In the genomic region with DNA sequence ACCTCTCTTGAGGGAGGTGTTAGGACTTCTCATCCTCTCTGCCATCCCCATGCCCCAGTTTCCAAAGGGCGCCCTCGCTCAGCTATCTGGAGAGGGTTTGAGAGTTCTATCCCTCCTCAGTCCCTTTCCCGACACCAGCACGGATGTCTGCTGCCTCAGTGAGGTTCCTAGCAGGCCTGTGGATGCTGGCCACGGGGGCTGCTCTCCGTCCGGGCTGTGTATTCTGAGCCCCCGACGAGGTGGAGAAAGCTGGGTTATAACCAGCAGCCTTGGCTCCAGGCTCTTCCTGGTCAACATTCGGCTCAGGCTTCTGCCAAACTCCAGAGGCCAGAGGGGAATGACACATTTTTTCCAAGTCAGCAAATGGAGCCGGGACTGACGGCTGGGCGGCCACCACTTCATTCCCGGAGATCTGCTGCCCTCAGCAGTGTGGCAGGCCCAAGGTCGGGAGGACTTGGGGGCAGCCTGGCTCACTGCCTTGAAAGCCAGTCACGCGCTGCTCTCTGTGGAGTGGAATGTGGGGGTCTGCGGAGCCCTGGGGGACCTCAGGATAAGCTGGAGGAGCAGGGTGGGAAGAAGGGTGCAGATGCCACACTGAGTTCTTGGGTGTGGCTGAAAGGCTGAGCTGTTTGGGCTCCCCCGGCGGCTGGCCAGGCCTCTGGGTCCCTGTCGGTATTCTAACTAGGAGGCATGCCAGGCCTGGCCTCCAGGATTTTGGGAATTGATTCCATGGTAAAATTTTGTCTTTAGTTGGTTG, we compare ENCODE assay signal across 8 cellular contexts. TPM values are rescaled to one million over a fixed set of nuclear protein-coding genes. Genes with fewer than 3 reads are reported as not detected.
A peak's percentile ranks its signal among the peaks of the same experiment; 100 is the strongest.
DNase-seq lines count a peak whose midpoint lies in the region; ATAC-seq, FAIRE-seq and TF ChIP-seq lines count a peak whose summit lies in the region.

No MANE protein-coding gene starts in this region.

- WGBS in smooth muscle cell (ENCODE audit: low lambda C conversion rate) = 49% methylated on average over 21 of the region's 21 CpGs

- peak overlapping the region; percentile 100 for H3K27ac ChIP-seq in smooth muscle cell (ENCODE audit: low read depth)

- H3K9me3 ChIP-seq in smooth muscle cell (replicated peaks; ENCODE audit: low read depth) = no peaks in the 10 kb centered on the region

- no peaks in the 10 kb centered on the region for H3K27me3 Mint-ChIP-seq in activated naive CD8-positive, alpha-beta T cell treated with anti-CD3 and anti-CD28 coated beads, Interleukin-2, amount 50 U/mL, for 24 hours
- H3K27me3 Mint-ChIP-seq in immature natural killer cell (ENCODE audit: low read depth in 3 of 3) = peaks cover 0 to 6% (median 0%) of the 10 kb centered on the region in 3 donors

- no peaks in the 10 kb centered on the region for H4K20me1 ChIP-seq in smooth muscle cell (ENCODE audit: low read depth)

- H3K4me3 ChIP-seq in smooth muscle cell = no peak overlapping the region

- H3K79me2 ChIP-seq in smooth muscle cell (ENCODE audit: low read depth) = peaks cover 13% of the 10 kb centered on the region

- peak overlapping the region; percentile 81 for H3K4me2 ChIP-seq in smooth muscle cell

- no peak overlapping the region for H3K9ac ChIP-seq in smooth muscle cell (ENCODE audit: low read depth)

- H3K9me3 Mint-ChIP-seq in activated naive CD8-positive, alpha-beta T cell treated with anti-CD3 and anti-CD28 coated beads, Interleukin-2, amount 50 U/mL, for 24 hours = no peaks in the 10 kb centered on the region
- no peaks in the 10 kb centered on the region for H3K9me3 Mint-ChIP-seq in immature natural killer cell

- peak overlapping the region; percentile 98 for H3K27ac Mint-ChIP-seq in activated naive CD8-positive, alpha-beta T cell treated with anti-CD3 and anti-CD28 coated beads, Interleukin-2, amount 50 U/mL, for 24 hours
- peak overlapping the region; percentile 45 to 96 (median 94) for H3K27ac Mint-ChIP-seq in immature natural killer cell

- ATAC-seq in activated naive CD8-positive, alpha-beta T cell treated with anti-CD3 and anti-CD28 coated beads, Interleukin-2, amount 50 U/mL, for 24 hours = no peak

- H3K36me3 ChIP-seq in smooth muscle cell (ENCODE audit: low read depth) = peaks cover 4% of the 10 kb centered on the region

- H2AFZ ChIP-seq in smooth muscle cell (ENCODE audit: low read depth) = no peak overlapping the region

- H3K36me3 Mint-ChIP-seq in activated naive CD8-positive, alpha-beta T cell treated with anti-CD3 and anti-CD28 coated beads, Interleukin-2, amount 50 U/mL, for 24 hours (ENCODE audit: low read depth) = peaks cover 15% of the 10 kb centered on the region
- peaks cover 3 to 14% (median 3%) of the 10 kb centered on the region in 3 donors for H3K36me3 Mint-ChIP-seq in immature natural killer cell

- peaks cover 41% of the 10 kb centered on the region for H3K4me1 Mint-ChIP-seq in activated naive CD8-positive, alpha-beta T cell treated with anti-CD3 and anti-CD28 coated beads, Interleukin-2, amount 50 U/mL, for 24 hours
- H3K4me1 Mint-ChIP-seq in immature natural killer cell = peaks cover 22 to 33% of the 10 kb centered on the region in 2 donors

- peaks cover 17% of the 10 kb centered on the region for H3F3A ChIP-seq in smooth muscle cell (ENCODE audit: low read depth)

- DNase-seq in HCEC 1CT (peak; percentile 45), immature natural killer cell (no peak), smooth muscle cell (lab: John Stamatoyannopoulos, UW; ENCODE audit: unreplicated experiment) (peak; percentile 56), D721Med (ENCODE audit: insufficient read length, low spot score) (no peak), AML-193 (lab: John Stamatoyannopoulos, UW) (no peak), pons (ENCODE audit: low spot score) (no peak), GDM1 (lab: John Stamatoyannopoulos, UW) (no peak)
- no peak for DNase-seq in activated naive CD8-positive, alpha-beta T cell treated with anti-CD3 and anti-CD28 coated beads, Interleukin-2, amount 50 U/mL, for 24 hours

- TF ChIP-seq CTCF in smooth muscle cell (IDR thresholded peaks at IDR 0.05; ENCODE audit: borderline replicate concordance, insufficient read depth, poor library complexity, severe bottlenecking) = no peak
- no peak for TF ChIP-seq CTCF in D721Med (IDR thresholded peaks at IDR 0.05; ENCODE audit: insufficient read depth, missing control alignments)

- peak overlapping the region; percentile 87 for H3K4me3 Mint-ChIP-seq in activated naive CD8-positive, alpha-beta T cell treated with anti-CD3 and anti-CD28 coated beads, Interleukin-2, amount 50 U/mL, for 24 hours
- H3K4me3 Mint-ChIP-seq in immature natural killer cell = peak overlapping the region in 1 of 5 donors; percentile 83

- no peaks in the 10 kb centered on the region for H3K27me3 ChIP-seq in smooth muscle cell (ENCODE audit: low read depth)

- no peak for FAIRE-seq in D721Med (lab: Jason Lieb, UNC)

- peaks cover 41% of the 10 kb centered on the region for H3K4me1 ChIP-seq in smooth muscle cell (ENCODE audit: low read depth)

RNA-seq across cellular contexts. Expression of a gene that starts 27.4 kb away (rescaled TPM):
- polyA plus RNA-seq in immature natural killer cell = 10 to 100 TPM; 16.8 to 19.1 (median 19.0) TPM
- total RNA-seq in smooth muscle cell = 78.2 and 119 TPM in 2 replicates
- polyA plus RNA-seq in smooth muscle cell = 88.7 and 94.9 TPM in 2 replicates

RNA-seq across cellular contexts. Expression of a gene that starts 28.1 kb away (rescaled TPM):
- polyA plus RNA-seq in immature natural killer cell (10 to 100 TPM in 2 of 3 donors, 1 to 10 TPM in 1; 9.8 to 22.4 (median 16.7) TPM), smooth muscle cell (38.4 and 52.3 TPM in 2 replicates)
- 20.0 and 24.3 TPM in 2 replicates for total RNA-seq in smooth muscle cell

RNA-seq across cellular contexts. Expression of a gene that starts 39.4 kb away (rescaled TPM):
- polyA plus RNA-seq in immature natural killer cell = 1 to 10 TPM in 1 of 3 donors, under 1 TPM in 2; 0.15 to 1.1 (median 0.16) TPM
- total RNA-seq in smooth muscle cell = 23.0 and 28.3 TPM in 2 replicates
- 31.7 and 38.6 TPM in 2 replicates for polyA plus RNA-seq in smooth muscle cell

RNA-seq across cellular contexts. Expression of a gene that starts 57.7 kb away (rescaled TPM):
- polyA plus RNA-seq in immature natural killer cell (10 to 100 TPM in 2 of 3 donors, 1 to 10 TPM in 1; 9.0 to 13.1 (median 12.9) TPM), smooth muscle cell (17.8 and 21.5 TPM in 2 replicates)
- total RNA-seq in smooth muscle cell = 14.4 and 18.1 TPM in 2 replicates

Comparison
In these comparisons a context has a peak if more than half of its experiments do, and no peak if none do; other contexts are left out.
1. DNase-seq: peak in HCEC 1CT (single experiment) and smooth muscle cell (single experiment); none in activated naive CD8-positive, alpha-beta T cell treated with anti-CD3 and anti-CD28 coated beads, Interleukin-2, amount 50 U/mL, for 24 hours (single experiment), immature natural killer cell (0 of 3), D721Med (single experiment), AML-193 (0 of 2), pons (single experiment) and GDM1 (single experiment).
2. RNA of a gene that starts 39.4 kb away (polyA plus RNA-seq): 31.7 to 38.6 TPM in smooth muscle cell; 0.15 to 1.1 TPM in immature natural killer cell; every median in the first group is over 10 times any median in the second.